Comparison of ENCODE assay signal across 31 cellular contexts in genomic region chr7:4271716-4272015, GRCh38.
"Had no signal": no experiment of that assay in that cellular context is flagged by ENCODE, and none has a peak within 500 bp of the region (broad histone marks: within the 10 kb centered on the region; RNA-seq: fewer than 3 reads in every experiment).

No MANE protein-coding gene starts in this region.

- H3K4me3 Mint-ChIP-seq: activated CD4-positive, alpha-beta memory T cell treated with anti-CD3 and anti-CD28 coated beads for 36 hours; activated CD4-positive, alpha-beta T cell treated with anti-CD3 and anti-CD28 coated beads for 36 hours; activated CD4-positive, alpha-beta T cell treated with anti-CD3 and anti-CD28 coated beads, Interleukin-2, amount 10 ng/mL, durations not matched to agents 24 days and 14 days; activated CD8-positive, alpha-beta memory T cell treated with anti-CD3 and anti-CD28 coated beads, Interleukin-2, amount 10 ng/mL, durations not matched to agents 7 days and 5 days; activated CD8-positive, alpha-beta T cell treated with anti-CD3 and anti-CD28 coated beads, Interleukin-2, amount 10 ng/mL, durations not matched to agents 7 days and 5 days; activated naive CD4-positive, alpha-beta T cell treated with anti-CD3 and anti-CD28 coated beads for 36 hours; activated naive CD4-positive, alpha-beta T cell treated with anti-CD3 and anti-CD28 coated beads, Interleukin-2, amount 50 U/mL, for 24 hours; activated naive CD8-positive, alpha-beta T cell treated with anti-CD3 and anti-CD28 coated beads for 36 hours; activated naive CD8-positive, alpha-beta T cell treated with anti-CD3 and anti-CD28 coated beads, Interleukin-2, amount 50 U/mL, for 24 hours; activated T-helper 1 cell treated with anti-CD3 and anti-CD28 coated beads, Interleukin-12 subunit alpha, Interleukin-12 subunit beta, Interleukin-2, Interleukin-4 antibody, amounts not matched to agents 30 ng/mL and 10 ng/mL and 1 ng/mL, durations not matched to agents 14 hours and 24 hours and 36 hours; endodermal cell had no signal

- H3K36me3 ChIP-seq: adrenal gland, colonic mucosa, gastroesophageal sphincter, heart right ventricle had no signal

- H3K27ac ChIP-seq: adrenal gland, body of pancreas, colonic mucosa, foreskin keratinocyte, gastroesophageal sphincter, heart right ventricle had no signal

- H3K27ac Mint-ChIP-seq: activated CD4-positive, alpha-beta memory T cell treated with anti-CD3 and anti-CD28 coated beads for 36 hours; activated CD4-positive, alpha-beta T cell treated with anti-CD3 and anti-CD28 coated beads for 36 hours; activated CD4-positive, alpha-beta T cell treated with anti-CD3 and anti-CD28 coated beads, Interleukin-2, amount 10 ng/mL, durations not matched to agents 24 days and 14 days; activated CD8-positive, alpha-beta memory T cell treated with anti-CD3 and anti-CD28 coated beads, Interleukin-2, amount 10 ng/mL, durations not matched to agents 7 days and 5 days; activated CD8-positive, alpha-beta T cell treated with anti-CD3 and anti-CD28 coated beads, Interleukin-2, amount 10 ng/mL, durations not matched to agents 7 days and 5 days; activated naive CD4-positive, alpha-beta T cell treated with anti-CD3 and anti-CD28 coated beads for 36 hours; activated naive CD4-positive, alpha-beta T cell treated with anti-CD3 and anti-CD28 coated beads, Interleukin-2, amount 50 U/mL, for 24 hours; activated naive CD8-positive, alpha-beta T cell treated with anti-CD3 and anti-CD28 coated beads for 36 hours; activated naive CD8-positive, alpha-beta T cell treated with anti-CD3 and anti-CD28 coated beads, Interleukin-2, amount 50 U/mL, for 24 hours; activated T-helper 1 cell treated with anti-CD3 and anti-CD28 coated beads, Interleukin-12 subunit alpha, Interleukin-12 subunit beta, Interleukin-2, Interleukin-4 antibody, amounts not matched to agents 30 ng/mL and 10 ng/mL and 1 ng/mL, durations not matched to agents 14 hours and 24 hours and 36 hours; activated T-helper 2 cell treated with anti-CD3 and anti-CD28 coated beads, Interferon-gamma antibody, Interleukin-2, Interleukin-4, amounts not matched to agents 10 μg/mL and 5 μg/mL and 100 μg/mL, durations not matched to agents 14 hours and 24 hours and 36 hours; endodermal cell had no signal

- DNase-seq: activated CD4-positive, alpha-beta memory T cell treated with anti-CD3 and anti-CD28 coated beads for 36 hours; activated CD4-positive, alpha-beta T cell treated with anti-CD3 and anti-CD28 coated beads for 36 hours; activated CD4-positive, alpha-beta T cell treated with anti-CD3 and anti-CD28 coated beads, Interleukin-2, amount 10 ng/mL, durations not matched to agents 24 days and 14 days; activated CD4-positive, CD25-positive, alpha-beta regulatory T cell; activated CD4-positive, CD25-positive, alpha-beta regulatory T cell treated with anti-CD3 and anti-CD28 coated beads, Interleukin-2, amount 50 U/mL, for 72 hours; activated CD8-positive, alpha-beta memory T cell treated with anti-CD3 and anti-CD28 coated beads, Interleukin-2, amount 10 ng/mL, durations not matched to agents 7 days and 5 days; activated CD8-positive, alpha-beta memory T cell treated with anti-CD3 and anti-CD28 coated beads, Interleukin-2, amount 50 U/mL, for 4 hours; activated CD8-positive, alpha-beta T cell treated with anti-CD3 and anti-CD28 coated beads, Interleukin-2, amount 10 ng/mL, durations not matched to agents 7 days and 5 days; activated effector memory CD4-positive, alpha-beta T cell treated with anti-CD3 and anti-CD28 coated beads, Interleukin-2, amount 50 U/mL, for 16 hours; activated naive CD4-positive, alpha-beta T cell treated with anti-CD3 and anti-CD28 coated beads for 36 hours; activated naive CD8-positive, alpha-beta T cell treated with anti-CD3 and anti-CD28 coated beads for 36 hours; activated naive CD8-positive, alpha-beta T cell treated with anti-CD3 and anti-CD28 coated beads, Interleukin-2, amount 50 U/mL, for 24 hours; activated T-cell treated with anti-CD3 and anti-CD28 coated beads, Interleukin-2, amount 50 U/mL, for 1 hour; activated T-cell treated with anti-CD3 and anti-CD28 coated beads, Interleukin-2, amount 50 U/mL, for 48 hours; adrenal gland; amygdala; aorta; body of pancreas; central memory CD4-positive, alpha-beta T cell; cerebellar nuclear complex; colonic mucosa; effector memory CD4-positive, alpha-beta T cell; endodermal cell; foreskin keratinocyte; heart right ventricle; T-helper 2 cell had no signal

- H3K9me3 ChIP-seq: adrenal gland, colonic mucosa had no signal

- H3K9me3 Mint-ChIP-seq: activated naive CD4-positive, alpha-beta T cell treated with anti-CD3 and anti-CD28 coated beads, Interleukin-2, amount 50 U/mL, for 24 hours had no signal

- H3K36me3 Mint-ChIP-seq: activated CD4-positive, alpha-beta memory T cell treated with anti-CD3 and anti-CD28 coated beads for 36 hours; activated CD8-positive, alpha-beta memory T cell treated with anti-CD3 and anti-CD28 coated beads, Interleukin-2, amount 10 ng/mL, durations not matched to agents 7 days and 5 days; activated naive CD4-positive, alpha-beta T cell treated with anti-CD3 and anti-CD28 coated beads, Interleukin-2, amount 50 U/mL, for 24 hours; activated naive CD8-positive, alpha-beta T cell treated with anti-CD3 and anti-CD28 coated beads for 36 hours had no signal

- H3K4me1 ChIP-seq: adrenal gland, body of pancreas, colonic mucosa, foreskin keratinocyte, gastroesophageal sphincter, heart right ventricle had no signal

- H3K27me3 Mint-ChIP-seq: activated CD4-positive, alpha-beta T cell treated with anti-CD3 and anti-CD28 coated beads for 36 hours; activated CD4-positive, alpha-beta T cell treated with anti-CD3 and anti-CD28 coated beads, Interleukin-2, amount 10 ng/mL, durations not matched to agents 24 days and 14 days; activated CD8-positive, alpha-beta memory T cell treated with anti-CD3 and anti-CD28 coated beads, Interleukin-2, amount 10 ng/mL, durations not matched to agents 7 days and 5 days had no signal

- H3K4me3 ChIP-seq: adrenal gland, body of pancreas, colonic mucosa, gastroesophageal sphincter, heart right ventricle had no signal

- H3K4me1 Mint-ChIP-seq: activated CD4-positive, alpha-beta T cell treated with anti-CD3 and anti-CD28 coated beads for 36 hours; activated CD4-positive, alpha-beta T cell treated with anti-CD3 and anti-CD28 coated beads, Interleukin-2, amount 10 ng/mL, durations not matched to agents 24 days and 14 days; activated CD8-positive, alpha-beta memory T cell treated with anti-CD3 and anti-CD28 coated beads, Interleukin-2, amount 10 ng/mL, durations not matched to agents 7 days and 5 days; activated naive CD4-positive, alpha-beta T cell treated with anti-CD3 and anti-CD28 coated beads, Interleukin-2, amount 50 U/mL, for 24 hours; activated naive CD8-positive, alpha-beta T cell treated with anti-CD3 and anti-CD28 coated beads for 36 hours; activated naive CD8-positive, alpha-beta T cell treated with anti-CD3 and anti-CD28 coated beads, Interleukin-2, amount 50 U/mL, for 24 hours; endodermal cell had no signal

- H3K27me3 ChIP-seq: adrenal gland, body of pancreas, colonic mucosa, foreskin keratinocyte had no signal

- ATAC-seq: activated CD4-positive, alpha-beta T cell treated with anti-CD3 and anti-CD28 coated beads for 36 hours; activated CD8-positive, alpha-beta memory T cell treated with anti-CD3 and anti-CD28 coated beads, Interleukin-2, amount 10 ng/mL, durations not matched to agents 7 days and 5 days; activated CD8-positive, alpha-beta T cell treated with anti-CD3 and anti-CD28 coated beads, Interleukin-2, amount 10 ng/mL, durations not matched to agents 7 days and 5 days; activated naive CD8-positive, alpha-beta T cell treated with anti-CD3 and anti-CD28 coated beads, Interleukin-2, amount 50 U/mL, for 24 hours; body of pancreas; esophagus mucosa; foreskin keratinocyte; gastroesophageal sphincter; heart right ventricle had no signal
